Comparison of ENCODE assay signal across 8 cellular contexts in the genomic region with DNA sequence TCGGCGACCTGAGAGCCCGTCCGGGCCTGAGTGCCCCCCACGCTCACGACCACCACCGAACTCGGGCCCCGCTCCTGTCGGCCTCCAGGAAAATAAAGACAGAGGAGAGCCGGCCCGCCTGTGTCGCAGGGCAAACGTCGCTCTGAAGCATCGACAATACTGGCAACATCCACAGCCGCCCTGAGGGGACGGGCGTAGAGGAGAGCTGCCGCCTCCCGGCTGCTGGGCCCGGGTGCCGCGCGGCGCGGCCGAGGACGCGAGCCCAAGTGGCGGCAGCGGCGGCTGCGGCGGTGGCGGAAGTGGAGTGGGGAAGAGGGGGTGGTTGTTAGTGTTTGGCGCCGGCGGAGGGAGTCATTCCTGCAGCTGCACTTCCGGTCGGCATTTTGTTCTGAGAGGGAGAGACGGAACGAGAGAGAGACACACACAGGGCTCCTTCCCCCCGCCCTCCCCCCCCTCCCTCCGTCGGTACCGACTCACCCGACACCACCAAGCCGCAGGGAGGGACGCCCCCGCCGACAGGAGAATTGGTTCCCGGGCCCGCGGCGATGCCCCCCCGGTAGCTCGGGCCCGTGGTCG. TPM values are rescaled to one million over a fixed set of nuclear protein-coding genes. Genes with fewer than 3 reads are reported as not detected.
DNase-seq lines count a peak whose midpoint lies in the region; ATAC-seq lines count a peak whose summit lies in the region.

A gene with protein sequence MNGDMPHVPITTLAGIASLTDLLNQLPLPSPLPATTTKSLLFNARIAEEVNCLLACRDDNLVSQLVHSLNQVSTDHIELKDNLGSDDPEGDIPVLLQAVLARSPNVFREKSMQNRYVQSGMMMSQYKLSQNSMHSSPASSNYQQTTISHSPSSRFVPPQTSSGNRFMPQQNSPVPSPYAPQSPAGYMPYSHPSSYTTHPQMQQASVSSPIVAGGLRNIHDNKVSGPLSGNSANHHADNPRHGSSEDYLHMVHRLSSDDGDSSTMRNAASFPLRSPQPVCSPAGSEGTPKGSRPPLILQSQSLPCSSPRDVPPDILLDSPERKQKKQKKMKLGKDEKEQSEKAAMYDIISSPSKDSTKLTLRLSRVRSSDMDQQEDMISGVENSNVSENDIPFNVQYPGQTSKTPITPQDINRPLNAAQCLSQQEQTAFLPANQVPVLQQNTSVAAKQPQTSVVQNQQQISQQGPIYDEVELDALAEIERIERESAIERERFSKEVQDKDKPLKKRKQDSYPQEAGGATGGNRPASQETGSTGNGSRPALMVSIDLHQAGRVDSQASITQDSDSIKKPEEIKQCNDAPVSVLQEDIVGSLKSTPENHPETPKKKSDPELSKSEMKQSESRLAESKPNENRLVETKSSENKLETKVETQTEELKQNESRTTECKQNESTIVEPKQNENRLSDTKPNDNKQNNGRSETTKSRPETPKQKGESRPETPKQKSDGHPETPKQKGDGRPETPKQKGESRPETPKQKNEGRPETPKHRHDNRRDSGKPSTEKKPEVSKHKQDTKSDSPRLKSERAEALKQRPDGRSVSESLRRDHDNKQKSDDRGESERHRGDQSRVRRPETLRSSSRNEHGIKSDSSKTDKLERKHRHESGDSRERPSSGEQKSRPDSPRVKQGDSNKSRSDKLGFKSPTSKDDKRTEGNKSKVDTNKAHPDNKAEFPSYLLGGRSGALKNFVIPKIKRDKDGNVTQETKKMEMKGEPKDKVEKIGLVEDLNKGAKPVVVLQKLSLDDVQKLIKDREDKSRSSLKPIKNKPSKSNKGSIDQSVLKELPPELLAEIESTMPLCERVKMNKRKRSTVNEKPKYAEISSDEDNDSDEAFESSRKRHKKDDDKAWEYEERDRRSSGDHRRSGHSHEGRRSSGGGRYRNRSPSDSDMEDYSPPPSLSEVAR (N-terminal part only) (plus strand): TSS at position 381 of the 576 bp plus-strand sequence. CDS start 76,928 bp downstream, outside the sequence.

- peak within 1 kb of the TSS; percentile 92 to 98 for H3K14ac ChIP-seq in mesenchymal stem cell (ENCODE audit: low read length in 2 of 2)

- H3K27me3 ChIP-seq in mesenchymal stem cell (ENCODE audit: control insufficient read depth in 1 of 2, insufficient read depth in 1 of 2, low read length in 2 of 2): no peaks in the 10 kb centered on the region

- CTCF ChIA-PET in activated CD8-positive, alpha-beta memory T cell treated with anti-CD3 and anti-CD28 coated beads for 36 hours (lab: Charles Lee): interaction anchor here (1.0 to 1.9 kb wide), 6 partner anchors 9 to 149 kb away, joined by 3 to 6 read pairs (median 4); no protein-coding TSS in a partner anchor

- H2BK5ac ChIP-seq in mesenchymal stem cell (ENCODE audit: low read depth, low read length, poor library complexity, severe bottlenecking): peak within 1 kb of the TSS; percentile 76

- peak; percentile 53 for ATAC-seq in GM21360 (IDR thresholded peaks at IDR 0.05; ENCODE audit: unreplicated experiment)
- peak; percentile 69 for ATAC-seq in effector memory CD8-positive, alpha-beta T cell (replicated peaks)

- peak within 1 kb of the TSS; percentile 67 for H2BK15ac ChIP-seq in mesenchymal stem cell (ENCODE audit: low read depth, poor library complexity, severe bottlenecking)

- peak within 1 kb of the TSS; percentile 18 for H4K91ac ChIP-seq in mesenchymal stem cell (ENCODE audit: low read length)

- peak within 1 kb of the TSS; percentile 96 to 97 for H3K4me3 Mint-ChIP-seq in effector memory CD8-positive, alpha-beta T cell

- peak within 1 kb of the TSS; percentile 74 to 89 for H3K4me3 ChIP-seq in mesenchymal stem cell (ENCODE audit: insufficient read depth in 1 of 2, low read depth in 1 of 2, low read length in 2 of 2)

- H2AFZ ChIP-seq in mesenchymal stem cell (ENCODE audit: low read depth, low read length): peak within 1 kb of the TSS; percentile 95

- H3K4me2 ChIP-seq in mesenchymal stem cell (ENCODE audit: low read length, poor library complexity, severe bottlenecking): peak within 1 kb of the TSS; percentile 65

- peak within 1 kb of the TSS in 1 of 2 experiments; percentile 63 for H2BK12ac ChIP-seq in mesenchymal stem cell (ENCODE audit: low read length in 2 of 2)

- H3K27me3 Mint-ChIP-seq in effector memory CD8-positive, alpha-beta T cell: no peaks in the 10 kb centered on the region

- H3K4ac ChIP-seq in mesenchymal stem cell (ENCODE audit: low read depth in 1 of 2, low read length in 2 of 2): peak within 1 kb of the TSS; percentile 68 to 99

- H3K27ac ChIP-seq in mesenchymal stem cell (ENCODE audit: low read length, poor library complexity, severe bottlenecking): peak within 1 kb of the TSS; percentile 96

- H4K8ac ChIP-seq in mesenchymal stem cell (ENCODE audit: low read length): peak within 1 kb of the TSS; percentile 75

- no peaks in the 10 kb centered on the region for H3K9me3 ChIP-seq in mesenchymal stem cell (ENCODE audit: control insufficient read depth, low read length)

- H3K4me1 ChIP-seq in mesenchymal stem cell (ENCODE audit: control insufficient read depth, insufficient read depth, low read depth, low read length): no peaks in the 10 kb centered on the region

- H3K23ac ChIP-seq in mesenchymal stem cell (ENCODE audit: low read length in 2 of 2): peak within 1 kb of the TSS in 1 of 2 experiments; percentile 99

- no peak within 1 kb of the TSS for H2AK5ac ChIP-seq in mesenchymal stem cell (ENCODE audit: low read length, severe bottlenecking)

- H3K36me3 Mint-ChIP-seq in effector memory CD8-positive, alpha-beta T cell (ENCODE audit: insufficient read depth): peaks cover 39% of the 10 kb centered on the region

- POLR2A ChIA-PET in activated CD8-positive, alpha-beta memory T cell treated with anti-CD3 and anti-CD28 coated beads for 36 hours (lab: Charles Lee): interaction anchor here (0.8 kb wide), 1 partner anchor 13 kb away, joined by 3 read pairs; no protein-coding TSS in a partner anchor

- H3K9me3 Mint-ChIP-seq in effector memory CD8-positive, alpha-beta T cell: no peaks in the 10 kb centered on the region

- no peaks in the 10 kb centered on the region for H3K79me1 ChIP-seq in mesenchymal stem cell (replicated peaks; ENCODE audit: low read length, poor library complexity, severe bottlenecking)

- peak within 1 kb of the TSS; percentile 97 to 98 for H3K27ac Mint-ChIP-seq in effector memory CD8-positive, alpha-beta T cell

- WGBS in mesenchymal stem cell: under 1% methylated on average over 28 of the region's 60 CpGs

- H3K9ac ChIP-seq in mesenchymal stem cell (ENCODE audit: low read length): peak within 1 kb of the TSS; percentile 93

- peaks cover 0 to 5% of the 10 kb centered on the region in 2 experiments for H3K36me3 ChIP-seq in mesenchymal stem cell (ENCODE audit: control insufficient read depth in 1 of 2, insufficient read depth in 2 of 2, low read depth in 1 of 2, low read length in 2 of 2)

- peak within 1 kb of the TSS; percentile 92 for H2BK120ac ChIP-seq in mesenchymal stem cell (ENCODE audit: low read depth, low read length)

- DNase-seq in CMK (ENCODE audit: low read depth) (peak; percentile 80), HT-29 (ENCODE audit: low spot score) (peak; percentile 96), mesenchymal stem cell (peak; percentile 97)
- DNase-seq in NK-92 treated with Interleukin-12 subunit alpha and Interleukin-12 subunit beta, amount 100 ng/mL, for 24 hours (lab: John Stamatoyannopoulos, UW): peak; percentile 83
- DNase-seq in effector memory CD8-positive, alpha-beta T cell: peak; percentile 82 to 85 (median 83)
- DNase-seq in stimulated activated CD8-positive, alpha-beta memory T cell treated with anti-CD3 and anti-CD28 coated beads, Interleukin-12 subunit alpha, Interleukin-12 subunit beta, amount 100 ng/mL, for 4 hours (ENCODE audit: low read depth): peak; percentile 79

- peaks cover 30 to 38% of the 10 kb centered on the region in 2 donors for H3K4me1 Mint-ChIP-seq in effector memory CD8-positive, alpha-beta T cell (ENCODE audit: low read depth in 2 of 2)

- H3K18ac ChIP-seq in mesenchymal stem cell (ENCODE audit: low read depth in 1 of 2, low read length in 2 of 2): peak within 1 kb of the TSS; percentile 83 to 99

RNA-seq across cellular contexts. Expression of the gene that starts here (rescaled TPM):
- 11.0 and 11.2 TPM in 2 replicates for total RNA-seq in HT-29 (2014; rRNA removed; shearing (Covaris generic))
- total RNA-seq in activated CD8-positive, alpha-beta memory T cell treated with anti-CD3 and anti-CD28 coated beads for 36 hours: 10 to 100 TPM; 41.1 to 43.4 TPM
- polyA plus RNA-seq in mesenchymal stem cell (2013, experiment 1 of 2): 17.2 TPM
- 15.4 TPM for polyA plus RNA-seq in mesenchymal stem cell (2013, experiment 2 of 2)

Comparison
In these comparisons a context has a peak if more than half of its experiments do, and no peak if none do; other contexts are left out.
1. Peak in every context shown above with its lines: DNase-seq, ATAC-seq, H3K4me3 ChIP-seq and H3K27ac ChIP-seq.